In the genomic region with DNA sequence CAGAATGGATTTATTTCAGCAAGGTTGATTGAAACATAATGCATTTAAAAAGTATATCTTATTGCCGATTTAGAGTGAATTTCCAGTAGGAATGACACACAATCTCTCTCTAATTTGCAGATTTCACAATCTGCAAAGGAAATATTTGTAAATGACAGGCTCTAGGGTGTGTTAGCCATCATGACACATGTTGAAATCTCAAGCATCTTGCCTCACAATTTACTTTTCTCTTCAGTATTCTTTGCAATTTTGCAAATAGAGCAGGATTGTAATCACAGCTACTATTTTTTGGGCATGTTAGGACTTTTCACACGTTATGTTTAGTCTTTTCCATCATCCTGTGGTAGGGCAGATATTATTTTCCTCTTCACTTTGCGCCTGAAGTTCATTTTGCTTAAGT, we compare ENCODE assay signal across 29 cellular contexts. TPM values are rescaled to one million over a fixed set of nuclear protein-coding genes. Genes with fewer than 3 reads are reported as not detected.
DNase-seq lines count a peak whose midpoint lies in the region; ATAC-seq and TF ChIP-seq lines count a peak whose summit lies in the region.
"Had no signal": no experiment of that assay in that cellular context is flagged by ENCODE, and none has a peak within 500 bp of the region (broad histone marks: within the 10 kb centered on the region; RNA-seq: fewer than 3 reads in every experiment).

No MANE protein-coding gene starts in this region.

- no peaks in the 10 kb centered on the region for H3K9me3 Mint-ChIP-seq in type B pancreatic cell
- H3K9me3 Mint-ChIP-seq: activated naive CD4-positive, alpha-beta T cell treated with anti-CD3 and anti-CD28 coated beads, Interleukin-2, amount 10 ng/mL, durations not matched to agents 7 days and 5 days; CD8-positive, alpha-beta T cell; T-cell had no signal

- H3K36me3 ChIP-seq in adipocyte (ENCODE audit: control insufficient read depth, insufficient read depth, low read length, severe bottlenecking) (no peaks in the 10 kb centered on the region), left lung (no peaks in the 10 kb centered on the region)
- H3K36me3 ChIP-seq: uterus, WERI-Rb-1 had no signal

- no peak overlapping the region for H3K4me3 Mint-ChIP-seq in type B pancreatic cell
- H3K4me3 Mint-ChIP-seq: activated CD8-positive, alpha-beta T cell treated with anti-CD3 and anti-CD28 coated beads, Interleukin-2, amount 10 ng/mL, durations not matched to agents 7 days and 5 days; activated naive CD4-positive, alpha-beta T cell treated with anti-CD3 and anti-CD28 coated beads, Interleukin-2, amount 10 ng/mL, durations not matched to agents 7 days and 5 days; brain; CD8-positive, alpha-beta T cell; T-cell had no signal

- no peak overlapping the region for H3K9ac ChIP-seq in adipocyte (ENCODE audit: low read length)

- H3K36me3 Mint-ChIP-seq in type B pancreatic cell, result no peaks in the 10 kb centered on the region
- H3K36me3 Mint-ChIP-seq: activated naive CD4-positive, alpha-beta T cell treated with anti-CD3 and anti-CD28 coated beads, Interleukin-2, amount 10 ng/mL, durations not matched to agents 7 days and 5 days; brain; CD8-positive, alpha-beta T cell; T-cell had no signal

- H3K4me1 Mint-ChIP-seq in type B pancreatic cell (ENCODE audit: unreplicated experiment), result no peaks in the 10 kb centered on the region
- H3K4me1 Mint-ChIP-seq: activated naive CD4-positive, alpha-beta T cell treated with anti-CD3 and anti-CD28 coated beads, Interleukin-2, amount 10 ng/mL, durations not matched to agents 7 days and 5 days; T-cell had no signal

- intact Hi-C loops in Right ventricle myocardium inferior (cut with DNase I), result no loop called here
- intact Hi-C loops in cardiac septum (cut with DNase I), result no loop called here
- intact Hi-C loops in left lung (cut with DNase I), result no loop called here

- TF ChIP-seq CTCF in left lung (IDR thresholded peaks at IDR 0.05), result no peak
- no peak for TF ChIP-seq CTCF in type B pancreatic cell (conservative IDR thresholded peaks at IDR 0.05)

- DNase-seq in Right ventricle myocardium inferior (ENCODE audit: missing footprints), result no peak
- no peak for DNase-seq in cardiac septum (ENCODE audit: low spot score)
- peak; percentile 34 for DNase-seq in adipocyte (ENCODE audit: low read depth)
- DNase-seq in left lung, result no peak
- DNase-seq in type B pancreatic cell (ENCODE audit: extremely low spot score, unreplicated experiment), result no peak
- DNase-seq in SHP77 (lab: John Stamatoyannopoulos, UW), result no peak
- no peak for DNase-seq in dedifferentiated amniotic fluid mesenchymal stem cell (ENCODE audit: extremely low spot score)
- DNase-seq: activated CD4-positive, alpha-beta T cell treated with anti-CD3 and anti-CD28 coated beads for 4 hours; activated CD8-positive, alpha-beta T cell treated with anti-CD3 and anti-CD28 coated beads, Interleukin-2, amount 10 ng/mL, durations not matched to agents 7 days and 5 days; activated naive CD4-positive, alpha-beta T cell treated with anti-CD3 and anti-CD28 coated beads, Interleukin-2, amount 10 ng/mL, durations not matched to agents 7 days and 5 days; CD8-positive, alpha-beta T cell; KBM-7; mesenchymal stem cell; NCI-H2029; NCI-H526; NK-92 treated with Interleukin-12 subunit alpha and Interleukin-12 subunit beta, amount 100 ng/mL, for 24 hours; small intestine; stimulated activated naive CD4-positive, alpha-beta T cell treated with Interleukin-2 at 50 U/mL for 16 hours; T-cell; uterus; WERI-Rb-1 had no signal

- no peaks in the 10 kb centered on the region for H3K27me3 Mint-ChIP-seq in type B pancreatic cell
- H3K27me3 Mint-ChIP-seq: activated naive CD4-positive, alpha-beta T cell treated with anti-CD3 and anti-CD28 coated beads, Interleukin-2, amount 10 ng/mL, durations not matched to agents 7 days and 5 days; T-cell had no signal

- no peaks in the 10 kb centered on the region for H3K9me3 ChIP-seq in adipocyte (ENCODE audit: control insufficient read depth, low read length)
- no peaks in the 10 kb centered on the region for H3K9me3 ChIP-seq in left lung
- H3K9me3 ChIP-seq: A549, uterus had no signal

- peak overlapping the region; percentile 57 for H3K27ac Mint-ChIP-seq in type B pancreatic cell
- H3K27ac Mint-ChIP-seq: activated CD8-positive, alpha-beta T cell treated with anti-CD3 and anti-CD28 coated beads, Interleukin-2, amount 10 ng/mL, durations not matched to agents 7 days and 5 days; activated naive CD4-positive, alpha-beta T cell treated with anti-CD3 and anti-CD28 coated beads, Interleukin-2, amount 10 ng/mL, durations not matched to agents 7 days and 5 days; brain; CD8-positive, alpha-beta T cell; T-cell had no signal

- H3K27me3 ChIP-seq in adipocyte (replicated peaks; ENCODE audit: control insufficient read depth, insufficient read depth, low read length) (no peaks in the 10 kb centered on the region), left lung (no peaks in the 10 kb centered on the region)
- H3K27me3 ChIP-seq: uterus had no signal

- peak overlapping the region; percentile 30 to 54 for H3K27ac ChIP-seq in left lung
- H3K27ac ChIP-seq: A549, uterus, WERI-Rb-1 had no signal

- H3K4me3 ChIP-seq in adipocyte (ENCODE audit: low read length), result peak overlapping the region; percentile 42
- H3K4me3 ChIP-seq in left lung, result no peak overlapping the region
- H3K4me3 ChIP-seq: A549, uterus had no signal

- peaks cover 16% of the 10 kb centered on the region for H3K4me1 ChIP-seq in adipocyte (ENCODE audit: control insufficient read depth, insufficient read depth, low read length)
- peaks cover 13 to 21% of the 10 kb centered on the region in 2 donors for H3K4me1 ChIP-seq in left lung
- H3K4me1 ChIP-seq: A549, uterus had no signal

- ATAC-seq in Right ventricle myocardium inferior (peak; percentile 56), left lung (peak; percentile 85), HG02938 (IDR thresholded peaks at IDR 0.05; ENCODE audit: unreplicated experiment) (no peak)
- ATAC-seq: A549; activated CD8-positive, alpha-beta T cell treated with anti-CD3 and anti-CD28 coated beads, Interleukin-2, amount 10 ng/mL, durations not matched to agents 7 days and 5 days; CD8-positive, alpha-beta T cell; Panc1; T-cell had no signal

RNA-seq across cellular contexts. Expression of a gene that starts 55.5 kb away (rescaled TPM):
- total RNA-seq in Right ventricle myocardium inferior, result 0.38 TPM
- total RNA-seq in cardiac septum, result not detected
- 100 to 1,000 TPM in 1 of 2 donors, 10 to 100 TPM in 1; 74.1 to 262 TPM for total RNA-seq in left lung
- 10.2 and 11.4 TPM in 2 replicates for total RNA-seq in type B pancreatic cell (ENCODE audit: low replicate concordance)
- total RNA-seq: chondrocyte, endothelial cell of umbilical vein, H1, HT1080 had no signal
